In genomic region chr18:58633874-58634273, GRCh38 we compare ENCODE assay signal across 22 cellular contexts. TPM values are rescaled to one million over a fixed set of nuclear protein-coding genes. Genes with fewer than 3 reads are reported as not detected.
"Had no signal": no experiment of that assay in that cellular context is flagged by ENCODE, and none has a peak within 500 bp of the region (broad histone marks: within the 10 kb centered on the region; RNA-seq: fewer than 3 reads in every experiment).

No MANE protein-coding gene starts in this region.

- H3K4me3 Mint-ChIP-seq: activated naive CD4-positive, alpha-beta T cell treated with anti-CD3 and anti-CD28 coated beads, Interleukin-2, amount 10 ng/mL, durations not matched to agents 7 days and 5 days; activated T-helper 17 cell treated with anti-CD3 and anti-CD28 coated beads, Interleukin-2, amount 50 U/mL, for 72 hours; endodermal cell; nephron had no signal

- DNase-seq: activated CD4-positive, alpha-beta T cell treated with anti-CD3 and anti-CD28 coated beads for 1 hour; activated CD4-positive, alpha-beta T cell treated with anti-CD3 and anti-CD28 coated beads, Interleukin-2, amount 50 U/mL, for 48 hours; activated naive CD4-positive, alpha-beta T cell treated with anti-CD3 and anti-CD28 coated beads, Interleukin-2, amount 10 ng/mL, durations not matched to agents 7 days and 5 days; activated T-cell treated with anti-CD3 and anti-CD28 coated beads for 4 hours; amygdala; body of pancreas; endodermal cell; foreskin melanocyte; hypothalamus; lower lobe of right lung; midbrain; sigmoid colon; spleen; stimulated activated CD4-positive, alpha-beta T cell treated with anti-CD3 and anti-CD28 coated beads, Interleukin-4, amount 100 ng/mL, for 4 hours; stimulated activated naive CD4-positive, alpha-beta T cell; T-helper 2 cell; upper lobe of right lung; WERI-Rb-1 had no signal

- H3K9me3 ChIP-seq: body of pancreas, lower lobe of right lung, sigmoid colon, spleen, upper lobe of right lung had no signal

- H3K4me3 ChIP-seq: body of pancreas, lower lobe of right lung, sigmoid colon, spleen, upper lobe of right lung had no signal

- H3K36me3 ChIP-seq: lower lobe of right lung, sigmoid colon, spleen, upper lobe of right lung, WERI-Rb-1 had no signal

- H3K27ac Mint-ChIP-seq: activated T-helper 17 cell treated with anti-CD3 and anti-CD28 coated beads, Interleukin-2, amount 50 U/mL, for 72 hours; endodermal cell; nephron had no signal

- ATAC-seq: activated T-helper 17 cell treated with anti-CD3 and anti-CD28 coated beads, Interleukin-2, amount 50 U/mL, for 72 hours; body of pancreas; lower lobe of right lung; upper lobe of right lung had no signal

- FAIRE-seq: colon had no signal

- H3K27ac ChIP-seq: body of pancreas, epithelial cell of prostate, lower lobe of right lung, sigmoid colon, spleen, upper lobe of right lung, WERI-Rb-1 had no signal

- H3K27me3 ChIP-seq: body of pancreas, sigmoid colon, spleen, upper lobe of right lung had no signal

- H3K4me1 ChIP-seq: body of pancreas, lower lobe of right lung, upper lobe of right lung had no signal

- H3K27me3 Mint-ChIP-seq: activated T-helper 17 cell treated with anti-CD3 and anti-CD28 coated beads, Interleukin-2, amount 50 U/mL, for 72 hours had no signal

- H3K9me3 Mint-ChIP-seq: activated naive CD4-positive, alpha-beta T cell treated with anti-CD3 and anti-CD28 coated beads, Interleukin-2, amount 10 ng/mL, durations not matched to agents 7 days and 5 days; activated T-helper 17 cell treated with anti-CD3 and anti-CD28 coated beads, Interleukin-2, amount 50 U/mL, for 72 hours; endodermal cell; nephron had no signal

- H3K36me3 Mint-ChIP-seq: activated naive CD4-positive, alpha-beta T cell treated with anti-CD3 and anti-CD28 coated beads, Interleukin-2, amount 10 ng/mL, durations not matched to agents 7 days and 5 days had no signal

RNA-seq across cellular contexts. Expression of gene ALPK2, which starts 5.0 kb away (rescaled TPM):
- total RNA-seq: lower lobe of right lung had no signal
